Comparison of ENCODE assay signal across 25 cellular contexts in the genomic region with DNA sequence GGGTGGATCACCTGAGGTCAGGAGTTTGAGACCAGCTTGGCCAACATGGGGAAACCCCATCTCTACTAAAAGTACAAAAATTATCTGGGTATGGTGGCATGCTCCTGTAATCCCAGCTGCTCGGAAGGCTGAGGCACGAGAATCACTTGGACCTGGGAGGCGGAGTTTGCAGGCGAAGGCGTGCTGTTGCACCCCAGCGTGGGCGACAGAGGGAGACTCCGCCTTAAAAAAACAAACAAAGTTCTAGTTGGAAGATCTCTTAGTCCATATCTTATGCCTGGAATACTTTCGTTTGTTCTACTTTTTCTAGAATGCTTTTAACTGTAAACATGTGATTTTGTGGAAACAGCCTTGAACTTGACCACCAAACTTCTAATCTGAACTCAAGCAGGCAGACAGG.
"Had no signal": no experiment of that assay in that cellular context is flagged by ENCODE, and none has a peak within 500 bp of the region (broad histone marks: within the 10 kb centered on the region; RNA-seq: fewer than 3 reads in every experiment).

No MANE protein-coding gene starts in this region.

- H3K4me1 ChIP-seq: upper lobe of left lung had no signal

- H3K9me3 ChIP-seq: sigmoid colon, thoracic aorta, upper lobe of left lung had no signal

- H3K27ac ChIP-seq: hepatocyte, sigmoid colon, thoracic aorta, upper lobe of left lung had no signal

- ATAC-seq: esophagus mucosa; stimulated activated naive B cell treated with anti-CD40 and anti-IgM and Interleukin-4, amounts not matched to agents 10 μg/mL and 1 μg/mL and 100 μg/mL, for 72 hours had no signal

- H3K36me3 ChIP-seq: sigmoid colon, thoracic aorta, upper lobe of left lung had no signal

- H3K27me3 ChIP-seq: hepatocyte, sigmoid colon, upper lobe of left lung had no signal

- H2AFZ ChIP-seq: hepatocyte had no signal

- H3K9me3 Mint-ChIP-seq: activated CD4-positive, alpha-beta memory T cell treated with anti-CD3 and anti-CD28 coated beads for 36 hours; activated naive CD4-positive, alpha-beta T cell treated with anti-CD3 and anti-CD28 coated beads for 36 hours; activated naive CD8-positive, alpha-beta T cell treated with anti-CD3 and anti-CD28 coated beads, Interleukin-2, amount 10 ng/mL, durations not matched to agents 7 days and 5 days; naive B cell; neural crest cell; stimulated activated naive B cell treated with anti-CD40 and anti-IgM and Interleukin-4, amounts not matched to agents 10 μg/mL and 1 μg/mL and 100 μg/mL, for 72 hours had no signal

- H3K27ac Mint-ChIP-seq: activated CD4-positive, alpha-beta memory T cell treated with anti-CD3 and anti-CD28 coated beads for 36 hours; activated naive CD4-positive, alpha-beta T cell treated with anti-CD3 and anti-CD28 coated beads for 36 hours; activated naive CD8-positive, alpha-beta T cell treated with anti-CD3 and anti-CD28 coated beads, Interleukin-2, amount 10 ng/mL, durations not matched to agents 7 days and 5 days; stimulated activated naive B cell treated with anti-CD40 and anti-IgM and Interleukin-4, amounts not matched to agents 10 μg/mL and 1 μg/mL and 100 μg/mL, for 72 hours had no signal

- H3K4me1 Mint-ChIP-seq: neural crest cell had no signal

- H3K4me2 ChIP-seq: hepatocyte, smooth muscle cell had no signal

- H3K4me3 Mint-ChIP-seq: activated CD4-positive, alpha-beta memory T cell treated with anti-CD3 and anti-CD28 coated beads for 36 hours; activated naive CD4-positive, alpha-beta T cell treated with anti-CD3 and anti-CD28 coated beads for 36 hours; activated naive CD8-positive, alpha-beta T cell treated with anti-CD3 and anti-CD28 coated beads, Interleukin-2, amount 10 ng/mL, durations not matched to agents 7 days and 5 days; naive B cell; neural crest cell; stimulated activated naive B cell treated with anti-CD40 and anti-IgM and Interleukin-4, amounts not matched to agents 10 μg/mL and 1 μg/mL and 100 μg/mL, for 72 hours had no signal

- H3K4me3 ChIP-seq: hepatocyte, sigmoid colon, smooth muscle cell, thoracic aorta, upper lobe of left lung had no signal

- H3K27me3 Mint-ChIP-seq: activated CD4-positive, alpha-beta memory T cell treated with anti-CD3 and anti-CD28 coated beads for 36 hours; activated naive CD8-positive, alpha-beta T cell treated with anti-CD3 and anti-CD28 coated beads, Interleukin-2, amount 10 ng/mL, durations not matched to agents 7 days and 5 days; naive B cell; stimulated activated naive B cell treated with anti-CD40 and anti-IgM and Interleukin-4, amounts not matched to agents 10 μg/mL and 1 μg/mL and 100 μg/mL, for 72 hours had no signal

- DNase-seq: activated CD4-positive, alpha-beta memory T cell treated with anti-CD3 and anti-CD28 coated beads for 36 hours; activated CD4-positive, alpha-beta T cell treated with anti-CD3 and anti-CD28 coated beads for 48 hours; activated CD4-positive, CD25-positive, alpha-beta regulatory T cell; activated effector memory CD4-positive, alpha-beta T cell treated with Interleukin-2 at 50 U/mL for 16 hours; activated naive CD4-positive, alpha-beta T cell treated with anti-CD3 and anti-CD28 coated beads for 36 hours; activated naive CD8-positive, alpha-beta T cell treated with anti-CD3 and anti-CD28 coated beads, Interleukin-2, amount 10 ng/mL, durations not matched to agents 7 days and 5 days; activated T-cell treated with anti-CD3 and anti-CD28 coated beads, Interleukin-2, amount 50 U/mL, for 48 hours; amniotic stem cell; effector memory CD4-positive, alpha-beta T cell; foreskin melanocyte; glutamatergic neuron; naive B cell; posterior cingulate gyrus; sigmoid colon; stimulated activated CD4-positive, alpha-beta T cell treated with anti-CD3 and anti-CD28 coated beads, Interleukin-15, amount 100 ng/mL, for 24 hours; stimulated activated CD8-positive, alpha-beta memory T cell treated with anti-CD3 and anti-CD28 coated beads, Interleukin-4, amount 100 ng/mL, for 48 hours; stimulated activated naive B cell treated with anti-CD40 and anti-IgM and Interleukin-4, amounts not matched to agents 10 μg/mL and 1 μg/mL and 100 μg/mL, for 72 hours; T-helper 1 cell; T1000; upper lobe of left lung had no signal
